10 cellular contexts compared by ENCODE assay signal in the genomic region with DNA sequence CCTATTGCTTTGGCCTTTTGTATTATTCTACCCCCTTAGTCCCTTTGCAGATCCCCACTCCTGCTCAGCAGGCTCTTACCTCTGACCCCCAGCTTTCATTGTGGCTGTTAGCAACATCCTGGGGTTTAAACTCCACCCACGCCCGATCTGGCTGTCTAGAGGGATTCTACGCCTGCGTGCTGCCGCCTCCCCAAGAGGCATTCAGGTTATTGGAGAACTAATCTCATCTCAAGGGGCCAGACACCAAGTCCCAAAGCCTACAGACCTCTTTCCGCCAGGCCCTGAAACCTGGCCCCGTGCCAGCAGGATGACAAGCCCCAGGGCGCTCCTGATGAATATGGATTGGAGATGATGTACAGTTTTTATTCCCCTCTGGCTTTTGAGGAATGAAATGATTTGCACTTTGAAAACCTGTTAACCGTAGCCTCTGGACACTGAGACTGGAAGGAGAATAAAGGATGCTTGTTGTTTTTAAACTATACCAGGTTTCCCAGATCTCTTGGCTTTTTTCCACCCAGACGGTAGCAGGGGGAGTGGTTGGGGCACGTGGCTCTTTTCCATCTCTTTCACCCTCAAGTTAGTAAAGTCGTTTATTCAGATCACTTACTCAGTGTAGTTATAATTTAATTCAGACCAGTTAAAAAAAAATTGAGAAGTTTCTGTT. TPM values are rescaled to one million over a fixed set of nuclear protein-coding genes. Genes with fewer than 3 reads are reported as not detected.
DNase-seq lines count a peak whose midpoint lies in the region; ATAC-seq lines count a peak whose summit lies in the region.
"Had no signal": no experiment of that assay in that cellular context is flagged by ENCODE, and none has a peak within 500 bp of the region (broad histone marks: within the 10 kb centered on the region; RNA-seq: fewer than 3 reads in every experiment).

No MANE protein-coding gene starts in this region.

- no peak overlapping the region for H3K27ac Mint-ChIP-seq in activated naive CD4-positive, alpha-beta T cell treated with anti-CD3 and anti-CD28 coated beads for 36 hours

- H3K36me3 Mint-ChIP-seq in activated naive CD4-positive, alpha-beta T cell treated with anti-CD3 and anti-CD28 coated beads for 36 hours (ENCODE audit: low read depth) = peaks cover 3% of the 10 kb centered on the region

- DNase-seq in Ammon's horn (ENCODE audit: low spot score) (peak; percentile 39), M059J (ENCODE audit: low read depth) (peak; percentile 38), NCI-H748 treated with DMSO at 0.1 percent for 48 hours (lab: John Stamatoyannopoulos, UW) (peak; percentile 57), foreskin melanocyte (peak; percentile 33), amniotic stem cell (lab: John Stamatoyannopoulos, UW) (no peak), HCEC 1CT (no peak)
- DNase-seq in activated naive CD4-positive, alpha-beta T cell treated with anti-CD3 and anti-CD28 coated beads for 36 hours = no peak
- DNase-seq: stimulated activated CD4-positive, alpha-beta T cell treated with anti-CD3 and anti-CD28 coated beads, Interleukin-12 subunit alpha, Interleukin-12 subunit beta, amount 100 ng/mL, for 4 hours had no signal

- no peaks in the 10 kb centered on the region for H3K4me1 Mint-ChIP-seq in activated naive CD4-positive, alpha-beta T cell treated with anti-CD3 and anti-CD28 coated beads for 36 hours (ENCODE audit: low read depth)

- H3K9me3 Mint-ChIP-seq in activated naive CD4-positive, alpha-beta T cell treated with anti-CD3 and anti-CD28 coated beads for 36 hours = no peaks in the 10 kb centered on the region
- H3K9me3 Mint-ChIP-seq: stimulated activated naive CD8-positive, alpha-beta T cell treated with anti-CD3 and anti-CD28 coated beads, Interleukin-15, Interleukin-2, amounts not matched to agents 100 ng/mL and 50 ng/mL, for 24 hours had no signal

- no peak for ATAC-seq in GM18520 (IDR thresholded peaks at IDR 0.05; ENCODE audit: unreplicated experiment)

- H3K27me3 Mint-ChIP-seq in activated naive CD4-positive, alpha-beta T cell treated with anti-CD3 and anti-CD28 coated beads for 36 hours (ENCODE audit: low read depth) = no peaks in the 10 kb centered on the region
- H3K27me3 Mint-ChIP-seq: stimulated activated naive CD8-positive, alpha-beta T cell treated with anti-CD3 and anti-CD28 coated beads, Interleukin-15, Interleukin-2, amounts not matched to agents 100 ng/mL and 50 ng/mL, for 24 hours had no signal

- CTCF ChIA-PET in activated naive CD4-positive, alpha-beta T cell treated with anti-CD3 and anti-CD28 coated beads for 36 hours (lab: Charles Lee) = interaction anchor here (0.6 to 1.7 kb wide), 4 partner anchors 23 to 518 kb away, joined by 3 to 6 read pairs (median 4); no protein-coding TSS in a partner anchor

- H3K4me3 Mint-ChIP-seq in activated naive CD4-positive, alpha-beta T cell treated with anti-CD3 and anti-CD28 coated beads for 36 hours = no peak overlapping the region
- H3K4me3 Mint-ChIP-seq: stimulated activated naive CD8-positive, alpha-beta T cell treated with anti-CD3 and anti-CD28 coated beads, Interleukin-15, Interleukin-2, amounts not matched to agents 100 ng/mL and 50 ng/mL, for 24 hours had no signal

- intact Hi-C loops in activated naive CD4-positive, alpha-beta T cell treated with anti-CD3 and anti-CD28 coated beads for 36 hours (cut with micrococcal nuclease) = no loop called here

RNA-seq across cellular contexts. Expression of a gene that starts 14.5 kb away (rescaled TPM):
- 7.6 and 12.2 TPM in 2 replicates for total RNA-seq in M059J (2014; rRNA removed; shearing (Covaris generic))
- 1 to 10 TPM; 7.0 to 8.6 TPM for total RNA-seq in activated naive CD4-positive, alpha-beta T cell treated with anti-CD3 and anti-CD28 coated beads for 36 hours

RNA-seq across cellular contexts. Expression of a gene that starts 51.5 kb away (rescaled TPM):
- 1.6 and 4.1 TPM in 2 replicates for total RNA-seq in M059J (2014; rRNA removed; shearing (Covaris generic))
- total RNA-seq in activated naive CD4-positive, alpha-beta T cell treated with anti-CD3 and anti-CD28 coated beads for 36 hours = 100 to 1,000 TPM; 257 to 258 TPM

Comparison
In these comparisons a context has a peak if more than half of its experiments do, and no peak if none do; other contexts are left out.
1. DNase-seq: peak in Ammon's horn (single experiment), M059J (single experiment), NCI-H748 treated with DMSO at 0.1 percent for 48 hours (single experiment) and foreskin melanocyte (single experiment); none in amniotic stem cell (single experiment), activated naive CD4-positive, alpha-beta T cell treated with anti-CD3 and anti-CD28 coated beads for 36 hours (single experiment) and HCEC 1CT (single experiment).
2. RNA of a gene that starts 51.5 kb away (total RNA-seq): 257 to 258 TPM in activated naive CD4-positive, alpha-beta T cell treated with anti-CD3 and anti-CD28 coated beads for 36 hours; 1.6 to 4.1 TPM in M059J; every median in the first group is over 10 times any median in the second.